Comparison of ENCODE assay signal across 1 cellular context in the genomic region with DNA sequence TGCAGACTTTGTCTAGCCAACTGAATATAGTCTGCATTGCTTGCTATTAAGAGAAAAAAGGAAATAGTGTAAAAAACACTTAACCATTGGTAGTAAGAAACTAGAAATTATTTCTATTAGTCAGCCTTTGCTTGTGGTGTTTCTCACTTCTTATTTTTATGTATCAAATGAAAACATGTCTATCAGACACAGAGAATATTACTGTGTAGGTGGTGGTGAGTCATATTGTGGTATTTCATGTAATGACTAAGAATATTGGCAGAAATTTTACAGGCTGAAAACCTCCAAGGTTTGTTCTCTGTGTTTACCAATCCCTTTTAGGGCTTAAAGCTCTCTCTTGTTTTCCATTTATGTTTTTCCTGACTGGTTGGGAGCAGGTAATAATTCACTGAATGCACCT.
TF ChIP-seq lines count a peak whose summit lies in the region.

No MANE protein-coding gene starts in this region.

TF ChIP-seq in GM12878, 131 proteins besides CTCF, POLR2A, EP300 and RAD21 (continued from another document):
- TF ChIP-seq, protein P1, sequence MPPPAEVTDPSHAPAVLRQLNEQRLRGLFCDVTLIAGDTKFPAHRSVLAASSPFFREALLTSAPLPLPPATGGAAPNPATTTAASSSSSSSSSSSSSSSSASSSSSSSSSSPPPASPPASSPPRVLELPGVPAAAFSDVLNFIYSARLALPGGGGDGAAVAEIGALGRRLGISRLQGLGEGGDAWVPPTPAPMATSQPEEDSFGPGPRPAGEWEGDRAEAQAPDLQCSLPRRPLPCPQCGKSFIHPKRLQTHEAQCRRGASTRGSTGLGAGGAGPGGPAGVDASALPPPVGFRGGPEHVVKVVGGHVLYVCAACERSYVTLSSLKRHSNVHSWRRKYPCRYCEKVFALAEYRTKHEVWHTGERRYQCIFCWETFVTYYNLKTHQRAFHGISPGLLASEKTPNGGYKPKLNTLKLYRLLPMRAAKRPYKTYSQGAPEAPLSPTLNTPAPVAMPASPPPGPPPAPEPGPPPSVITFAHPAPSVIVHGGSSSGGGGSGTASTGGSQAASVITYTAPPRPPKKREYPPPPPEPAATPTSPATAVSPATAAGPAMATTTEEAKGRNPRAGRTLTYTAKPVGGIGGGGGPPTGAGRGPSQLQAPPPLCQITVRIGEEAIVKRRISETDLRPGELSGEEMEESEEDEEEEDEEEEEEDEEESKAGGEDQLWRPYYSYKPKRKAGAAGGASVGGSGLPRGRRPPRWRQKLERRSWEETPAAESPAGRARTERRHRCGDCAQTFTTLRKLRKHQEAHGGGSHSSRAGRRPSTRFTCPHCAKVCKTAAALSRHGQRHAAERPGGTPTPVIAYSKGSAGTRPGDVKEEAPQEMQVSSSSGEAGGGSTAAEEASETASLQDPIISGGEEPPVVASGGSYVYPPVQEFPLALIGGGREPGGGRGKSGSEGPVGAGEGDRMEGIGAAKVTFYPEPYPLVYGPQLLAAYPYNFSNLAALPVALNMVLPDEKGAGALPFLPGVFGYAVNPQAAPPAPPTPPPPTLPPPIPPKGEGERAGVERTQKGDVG (CRISPR knock-in tag; IDR thresholded peaks at IDR 0.05): no peak
- TF ChIP-seq SMAD1 (IDR thresholded peaks at IDR 0.05; ENCODE audit: low read depth, partially characterized antibody) (no peak), POLR2AphosphoS2 (IDR thresholded peaks at IDR 0.05; ENCODE audit: low read depth, low read length) (no peak), BCL11A (IDR thresholded peaks at IDR 0.05; ENCODE audit: low read depth, low read length) (peak; percentile 95), ZNF274 (IDR thresholded peaks at IDR 0.05; ENCODE audit: insufficient read depth, insufficient read length) (no peak), YBX1 (IDR thresholded peaks at IDR 0.05) (no peak), HDGF (IDR thresholded peaks at IDR 0.05) (no peak), CEBPB (IDR thresholded peaks at IDR 0.05; ENCODE audit: borderline replicate concordance in 1 of 2, low read depth in 2 of 2, low read length in 2 of 2) (peak in 1 of 2 experiments; percentile 63; a peak in 1 of 4 replicates), ZSCAN29 (IDR thresholded peaks at IDR 0.05) (no peak), LARP7 (IDR thresholded peaks at IDR 0.05) (no peak), DPF2 (IDR thresholded peaks at IDR 0.05) (peak; percentile 99), ESRRA (IDR thresholded peaks at IDR 0.05; ENCODE audit: low read length) (no peak), BHLHE40 (IDR thresholded peaks at IDR 0.05; ENCODE audit: borderline replicate concordance in 1 of 2, low read depth in 2 of 2, low read length in 1 of 2) (peak in 1 of 2 experiments; percentile 55; a peak in 1 of 4 replicates), PAX5 (IDR thresholded peaks at IDR 0.05; ENCODE audit: borderline replicate concordance, low read depth, low read length) (peak; percentile 75; the same call in 1 of the 2 replicates)
- TF ChIP-seq, protein P2, sequence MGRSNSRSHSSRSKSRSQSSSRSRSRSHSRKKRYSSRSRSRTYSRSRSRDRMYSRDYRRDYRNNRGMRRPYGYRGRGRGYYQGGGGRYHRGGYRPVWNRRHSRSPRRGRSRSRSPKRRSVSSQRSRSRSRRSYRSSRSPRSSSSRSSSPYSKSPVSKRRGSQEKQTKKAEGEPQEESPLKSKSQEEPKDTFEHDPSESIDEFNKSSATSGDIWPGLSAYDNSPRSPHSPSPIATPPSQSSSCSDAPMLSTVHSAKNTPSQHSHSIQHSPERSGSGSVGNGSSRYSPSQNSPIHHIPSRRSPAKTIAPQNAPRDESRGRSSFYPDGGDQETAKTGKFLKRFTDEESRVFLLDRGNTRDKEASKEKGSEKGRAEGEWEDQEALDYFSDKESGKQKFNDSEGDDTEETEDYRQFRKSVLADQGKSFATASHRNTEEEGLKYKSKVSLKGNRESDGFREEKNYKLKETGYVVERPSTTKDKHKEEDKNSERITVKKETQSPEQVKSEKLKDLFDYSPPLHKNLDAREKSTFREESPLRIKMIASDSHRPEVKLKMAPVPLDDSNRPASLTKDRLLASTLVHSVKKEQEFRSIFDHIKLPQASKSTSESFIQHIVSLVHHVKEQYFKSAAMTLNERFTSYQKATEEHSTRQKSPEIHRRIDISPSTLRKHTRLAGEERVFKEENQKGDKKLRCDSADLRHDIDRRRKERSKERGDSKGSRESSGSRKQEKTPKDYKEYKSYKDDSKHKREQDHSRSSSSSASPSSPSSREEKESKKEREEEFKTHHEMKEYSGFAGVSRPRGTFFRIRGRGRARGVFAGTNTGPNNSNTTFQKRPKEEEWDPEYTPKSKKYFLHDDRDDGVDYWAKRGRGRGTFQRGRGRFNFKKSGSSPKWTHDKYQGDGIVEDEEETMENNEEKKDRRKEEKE (IDR thresholded peaks at IDR 0.05): no peak
- TF ChIP-seq, protein P3, sequence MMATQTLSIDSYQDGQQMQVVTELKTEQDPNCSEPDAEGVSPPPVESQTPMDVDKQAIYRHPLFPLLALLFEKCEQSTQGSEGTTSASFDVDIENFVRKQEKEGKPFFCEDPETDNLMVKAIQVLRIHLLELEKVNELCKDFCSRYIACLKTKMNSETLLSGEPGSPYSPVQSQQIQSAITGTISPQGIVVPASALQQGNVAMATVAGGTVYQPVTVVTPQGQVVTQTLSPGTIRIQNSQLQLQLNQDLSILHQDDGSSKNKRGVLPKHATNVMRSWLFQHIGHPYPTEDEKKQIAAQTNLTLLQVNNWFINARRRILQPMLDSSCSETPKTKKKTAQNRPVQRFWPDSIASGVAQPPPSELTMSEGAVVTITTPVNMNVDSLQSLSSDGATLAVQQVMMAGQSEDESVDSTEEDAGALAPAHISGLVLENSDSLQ (IDR thresholded peaks at IDR 0.05): peak; percentile 81
- TF ChIP-seq, protein P4, sequence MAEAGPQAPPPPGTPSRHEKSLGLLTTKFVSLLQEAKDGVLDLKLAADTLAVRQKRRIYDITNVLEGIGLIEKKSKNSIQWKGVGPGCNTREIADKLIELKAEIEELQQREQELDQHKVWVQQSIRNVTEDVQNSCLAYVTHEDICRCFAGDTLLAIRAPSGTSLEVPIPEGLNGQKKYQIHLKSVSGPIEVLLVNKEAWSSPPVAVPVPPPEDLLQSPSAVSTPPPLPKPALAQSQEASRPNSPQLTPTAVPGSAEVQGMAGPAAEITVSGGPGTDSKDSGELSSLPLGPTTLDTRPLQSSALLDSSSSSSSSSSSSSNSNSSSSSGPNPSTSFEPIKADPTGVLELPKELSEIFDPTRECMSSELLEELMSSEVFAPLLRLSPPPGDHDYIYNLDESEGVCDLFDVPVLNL (IDR thresholded peaks at IDR 0.05; ENCODE audit: low read depth, low read length): no peak
- TF ChIP-seq, protein P5, sequence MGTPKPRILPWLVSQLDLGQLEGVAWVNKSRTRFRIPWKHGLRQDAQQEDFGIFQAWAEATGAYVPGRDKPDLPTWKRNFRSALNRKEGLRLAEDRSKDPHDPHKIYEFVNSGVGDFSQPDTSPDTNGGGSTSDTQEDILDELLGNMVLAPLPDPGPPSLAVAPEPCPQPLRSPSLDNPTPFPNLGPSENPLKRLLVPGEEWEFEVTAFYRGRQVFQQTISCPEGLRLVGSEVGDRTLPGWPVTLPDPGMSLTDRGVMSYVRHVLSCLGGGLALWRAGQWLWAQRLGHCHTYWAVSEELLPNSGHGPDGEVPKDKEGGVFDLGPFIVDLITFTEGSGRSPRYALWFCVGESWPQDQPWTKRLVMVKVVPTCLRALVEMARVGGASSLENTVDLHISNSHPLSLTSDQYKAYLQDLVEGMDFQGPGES (IDR thresholded peaks at IDR 0.05): no peak
